ENCODE assay signal across 24 cellular contexts in genomic region chr5:130801963-130802362, GRCh38.
DNase-seq lines count a peak whose midpoint lies in the region; ATAC-seq, FAIRE-seq and TF ChIP-seq lines count a peak whose summit lies in the region.
"Had no signal": no experiment of that assay in that cellular context is flagged by ENCODE, and none has a peak within 500 bp of the region (broad histone marks: within the 10 kb centered on the region; RNA-seq: fewer than 3 reads in every experiment).

No MANE protein-coding gene starts in this region.

- H3K79me2 ChIP-seq in HepG2 (ENCODE audit: insufficient read depth, low read length) (no peaks in the 10 kb centered on the region), K562 (ENCODE audit: control insufficient read depth, insufficient read depth, low read length) (no peaks in the 10 kb centered on the region)

- H2AK9ac ChIP-seq in IMR-90 (replicated peaks; ENCODE audit: low read depth, low read length, poor library complexity): no peak overlapping the region

- H2BK120ac ChIP-seq in IMR-90 (ENCODE audit: low read depth, low read length): no peak overlapping the region

- no peak for TF ChIP-seq POLR2A in HepG2 (IDR thresholded peaks at IDR 0.05; ENCODE audit: insufficient read depth in 1 of 2, low read depth in 2 of 2, low read length in 2 of 2)
- TF ChIP-seq POLR2A in right lobe of liver (IDR thresholded peaks at IDR 0.05): no peak
- no peak for TF ChIP-seq POLR2A in IMR-90 (IDR thresholded peaks at IDR 0.05; ENCODE audit: low read depth, low read length)
- TF ChIP-seq POLR2A in K562 (conservative IDR thresholded peaks at IDR 0.05): no peak

- H3K4me1 Mint-ChIP-seq in naive thymus-derived CD8-positive, alpha-beta T cell: no peaks in the 10 kb centered on the region
- H3K4me1 Mint-ChIP-seq: CD14-positive monocyte; CD4-positive, alpha-beta memory T cell; CD8-positive, alpha-beta memory T cell had no signal

- no peak overlapping the region for H3K23ac ChIP-seq in IMR-90 (ENCODE audit: low read depth, low read length)

- H3K4ac ChIP-seq in IMR-90 (ENCODE audit: low read depth, low read length): no peak overlapping the region

- TF ChIP-seq EP300 in HepG2 (IDR thresholded peaks at IDR 0.05; ENCODE audit: low read depth in 2 of 2, low read length in 2 of 2) (no peak), HepG2 (CRISPR knock-in tag; IDR thresholded peaks at IDR 0.05; ENCODE audit: borderline replicate concordance) (no peak), K562 (IDR thresholded peaks at IDR 0.05; ENCODE audit: low read length) (no peak)

- H3K27ac ChIP-seq in HepG2 (ENCODE audit: extremely low read length, insufficient read depth, low read length) (no peak overlapping the region), right lobe of liver (no peak overlapping the region), IMR-90 (ENCODE audit: insufficient read depth, low read length) (no peak overlapping the region), K562 (ENCODE audit: extremely low read depth, low read depth, low read length) (no peak overlapping the region)
- H3K27ac ChIP-seq: 22Rv1, BLaER1 had no signal

- no peak for TF ChIP-seq RAD21 in HepG2 (CRISPR knock-in tag; IDR thresholded peaks at IDR 0.05)
- TF ChIP-seq RAD21 in IMR-90 (IDR thresholded peaks at IDR 0.05; ENCODE audit: low read length): no peak
- no peak for TF ChIP-seq RAD21 in K562 (CRISPR knock-in tag; conservative IDR thresholded peaks at IDR 0.05 in 1 of 2, IDR thresholded peaks at IDR 0.05 in 1 of 2)

- DNase-seq in HepG2 (ENCODE audit: low spot score): no peak
- no peak for DNase-seq in right lobe of liver
- DNase-seq in IMR-90: no peak
- no peak for DNase-seq in K562 (ENCODE audit: extremely low read depth in 1 of 4, low spot score in 3 of 4)
- no peak for DNase-seq in naive thymus-derived CD8-positive, alpha-beta T cell
- DNase-seq in GM19239 (ENCODE audit: insufficient read length, low spot score): no peak
- DNase-seq: ACHN; BE2C; C1 segment of cervical spinal cord; CD4-positive, alpha-beta memory T cell; CD4-positive, CD25-positive, alpha-beta regulatory T cell; CD8-positive, alpha-beta memory T cell; COR-L47; DMS 273 treated with DMSO at 0.1 percent for 48 hours; DMS153; DMS53; DMS79 treated with DMSO at 0.1 percent for 48 hours; GF-D8 had no signal

- FAIRE-seq in HepG2 (lab: Jason Lieb, UNC): no peak
- no peak for FAIRE-seq in K562 (lab: Jason Lieb, UNC)
- FAIRE-seq in GM19239 (lab: Jason Lieb, UNC): no peak
- FAIRE-seq: G401.6, GM12891 had no signal

- dilution Hi-C loops in IMR-90 (cut with HindIII; ENCODE audit: low sequenced_read_pairs, unreplicated experiment): no loop called here

- H2BK5ac ChIP-seq in IMR-90 (ENCODE audit: low read depth, low read length, poor library complexity, severe bottlenecking): no peak overlapping the region

- H2BK20ac ChIP-seq in IMR-90 (ENCODE audit: low read depth, low read length): no peak overlapping the region

- no peak overlapping the region for H4K5ac ChIP-seq in IMR-90 (ENCODE audit: low read depth, low read length)

- no peak overlapping the region for H2AFZ ChIP-seq in HepG2 (ENCODE audit: low read length)
- H2AFZ ChIP-seq in IMR-90 (replicated peaks; ENCODE audit: low read length, poor library complexity): no peak overlapping the region
- H2AFZ ChIP-seq in K562 (ENCODE audit: low read depth, low read length): no peak overlapping the region

- in situ Hi-C loops in HepG2 (cut with HindIII; ENCODE audit: extremely low pct_ligation_motif_present, low pct_unique_long_range_greater_than_20kb): no loop called here
- in situ Hi-C loops in IMR-90 (cut with MboI; ENCODE audit: low sequenced_read_pairs): no loop called here
- in situ Hi-C loops in K562 (cut with MboI): no loop called here

- H3K9me1 ChIP-seq in IMR-90 (ENCODE audit: insufficient read depth, low read length): no peaks in the 10 kb centered on the region
- no peaks in the 10 kb centered on the region for H3K9me1 ChIP-seq in K562 (ENCODE audit: control insufficient read depth, insufficient read depth, low read length)

- 43% methylated on average over 2 of the region's 2 CpGs for WGBS in HepG2 (ENCODE audit: low lambda C conversion rate)
- 100% methylated on average over 2 of the region's 2 CpGs for WGBS in right lobe of liver (ENCODE audit: insufficient coverage, low coverage, low lambda C conversion rate, missing lambda C conversion rate)
- WGBS in IMR-90 (ENCODE audit: extremely low coverage in 2 of 2, insufficient read length in 1 of 2), 2 experiments: 80% methylated on average over 1 of the region's 2 CpGs; no CpG with 5 or more reads in 1 of the 2 experiments
- WGBS in K562 (ENCODE audit: insufficient coverage, low coverage, missing lambda C conversion rate): 0% methylated on average over 2 of the region's 2 CpGs

- H3K9me3 ChIP-seq in HepG2 (ENCODE audit: low read length) (0 out of 2 replicates have a peak, but pooled peaks cover 6% of the 10 kb centered on the region), right lobe of liver (no peaks in the 10 kb centered on the region), IMR-90 (ENCODE audit: control insufficient read depth, insufficient read depth, low read length) (peaks cover 5% of the 10 kb centered on the region), K562 (replicated peaks; ENCODE audit: control insufficient read depth, insufficient read depth, low read depth, low read length) (no peaks in the 10 kb centered on the region)
- H3K9me3 ChIP-seq: BE2C, BLaER1 had no signal

- no peak overlapping the region for H3K18ac ChIP-seq in IMR-90 (ENCODE audit: low read depth, low read length)

- no peak overlapping the region for H3K9ac ChIP-seq in HepG2 (ENCODE audit: insufficient read depth, low read depth, low read length)
- no peak overlapping the region for H3K9ac ChIP-seq in IMR-90 (ENCODE audit: low read depth, low read length)
- no peak overlapping the region for H3K9ac ChIP-seq in K562 (ENCODE audit: insufficient read depth in 1 of 2, low read depth in 2 of 2, low read length in 2 of 2)
- H3K9ac ChIP-seq: BLaER1 had no signal

- no peaks in the 10 kb centered on the region for H3K79me1 ChIP-seq in IMR-90 (ENCODE audit: low read depth in 1 of 2, low read length in 2 of 2)

- H3K27ac Mint-ChIP-seq in naive thymus-derived CD8-positive, alpha-beta T cell: no peak overlapping the region
- H3K27ac Mint-ChIP-seq: CD4-positive, alpha-beta memory T cell; CD4-positive, CD25-positive, alpha-beta regulatory T cell; CD8-positive, alpha-beta memory T cell had no signal

- no TSS peak for BruUV-seq in HepG2 (replicated peaks; lab: Mats Ljungman, UMichigan)
- BruUV-seq in IMR-90 (replicated peaks; lab: Mats Ljungman, UMichigan): no TSS peak
- BruUV-seq in K562 (replicated peaks; lab: Mats Ljungman, UMichigan): no TSS peak

- H4K8ac ChIP-seq in IMR-90 (ENCODE audit: low read depth in 2 of 2, low read length in 2 of 2): no peak overlapping the region

- no peaks in the 10 kb centered on the region for H4K20me1 ChIP-seq in HepG2 (ENCODE audit: insufficient read depth, low read length)
- no peaks in the 10 kb centered on the region for H4K20me1 ChIP-seq in IMR-90 (ENCODE audit: insufficient read depth, low read length)
- no peaks in the 10 kb centered on the region for H4K20me1 ChIP-seq in K562 (replicated peaks; ENCODE audit: control insufficient read depth, insufficient read depth, low read length)
- H4K20me1 ChIP-seq: BLaER1 had no signal

- no peak overlapping the region for H3K14ac ChIP-seq in IMR-90 (replicated peaks; ENCODE audit: low read depth, low read length)

- H3K36me3 ChIP-seq in HepG2 (replicated peaks in 1 of 2; ENCODE audit: control insufficient read depth in 1 of 2, insufficient read depth in 2 of 2, low read length in 2 of 2) (no peaks in the 10 kb centered on the region), right lobe of liver (no peaks in the 10 kb centered on the region), IMR-90 (ENCODE audit: control insufficient read depth, insufficient read depth, low read length) (no peaks in the 10 kb centered on the region), K562 (ENCODE audit: control insufficient read depth, insufficient read depth, low read length) (no peaks in the 10 kb centered on the region)
- H3K36me3 ChIP-seq: BE2C, BLaER1 had no signal

- ATAC-seq in HepG2 (no peak), right lobe of liver (no peak), IMR-90 (ENCODE audit: low read depth) (no peak), K562 (no peak), HG02588 (IDR thresholded peaks at IDR 0.05; ENCODE audit: unreplicated experiment) (no peak)
- no peak for ATAC-seq in naive thymus-derived CD8-positive, alpha-beta T cell

- peaks cover 4 to 33% (median 11%) of the 10 kb centered on the region in 9 donors for H3K9me3 Mint-ChIP-seq in naive thymus-derived CD8-positive, alpha-beta T cell

- CTCF ChIA-PET in HepG2 (lab: Yijun Ruan, JAX; ENCODE audit: low intra/inter-chr PET ratio, low total read pairs): no interaction called here
- CTCF ChIA-PET in IMR-90 (lab: Yijun Ruan, JAX): no interaction called here
- CTCF ChIA-PET in K562 (lab: Yijun Ruan, JAX; ENCODE audit: low intra/inter-chr PET ratio): no interaction called here

- POLR2A ChIA-PET in HepG2 (lab: Yijun Ruan, JAX): no interaction called here
- POLR2A ChIA-PET in IMR-90 (lab: Charles Lee; ENCODE audit: unreplicated experiment): no interaction called here
- POLR2A ChIA-PET in K562 (lab: Yijun Ruan, JAX): no interaction called here
- POLR2A ChIA-PET in naive thymus-derived CD8-positive, alpha-beta T cell (lab: Charles Lee): no interaction called here

- H3K4me1 ChIP-seq in HepG2 (ENCODE audit: insufficient read depth, low read length) (no peaks in the 10 kb centered on the region), right lobe of liver (no peaks in the 10 kb centered on the region), IMR-90 (ENCODE audit: control insufficient read depth, insufficient read depth, low read length) (no peaks in the 10 kb centered on the region), K562 (replicated peaks in 1 of 2; ENCODE audit: control insufficient read depth in 2 of 2, insufficient read depth in 2 of 2, low read length in 2 of 2) (no peaks in the 10 kb centered on the region)
- H3K4me1 ChIP-seq: BE2C, BLaER1 had no signal

- TF ChIP-seq CTCF in HepG2 (CRISPR knock-in tag; IDR thresholded peaks at IDR 0.05) (no peak), right lobe of liver (IDR thresholded peaks at IDR 0.05) (no peak), IMR-90 (conservative IDR thresholded peaks at IDR 0.05; ENCODE audit: low read depth, low read length) (no peak), K562 (IDR thresholded peaks at IDR 0.05 in 2 of 3, conservative IDR thresholded peaks at IDR 0.05 in 1 of 3; ENCODE audit: insufficient read depth in 2 of 3, low read depth in 1 of 3, low read length in 3 of 3) (no peak)

- H3K36me3 Mint-ChIP-seq in naive thymus-derived CD8-positive, alpha-beta T cell: peaks cover 0 to 27% (median 3%) of the 10 kb centered on the region in 3 donors
- H3K36me3 Mint-ChIP-seq: CD14-positive monocyte; CD4-positive, alpha-beta memory T cell; CD4-positive, CD25-positive, alpha-beta regulatory T cell had no signal

- H2BK15ac ChIP-seq in IMR-90 (ENCODE audit: low read depth, low read length): no peak overlapping the region

- H3K4me3 ChIP-seq in HepG2 (replicated peaks in 1 of 3; ENCODE audit: insufficient read depth in 1 of 3, low read depth in 2 of 3, low read length in 3 of 3): no peak overlapping the region
- no peak overlapping the region for H3K4me3 ChIP-seq in right lobe of liver
- H3K4me3 ChIP-seq in IMR-90 (ENCODE audit: insufficient read depth, low read depth, low read length): no peak overlapping the region
- no peak overlapping the region for H3K4me3 ChIP-seq in K562
- H3K4me3 ChIP-seq: BLaER1 had no signal

- no peak overlapping the region for H3K4me2 ChIP-seq in HepG2 (ENCODE audit: low read depth, low read length)
- H3K4me2 ChIP-seq in IMR-90 (ENCODE audit: low read depth, low read length): no peak overlapping the region
- no peak overlapping the region for H3K4me2 ChIP-seq in K562 (ENCODE audit: insufficient read depth, low read length)
- H3K4me2 ChIP-seq: BLaER1 had no signal

- H3K27me3 ChIP-seq in HepG2 (ENCODE audit: control insufficient read depth in 1 of 2, insufficient read depth in 2 of 2, low read length in 2 of 2): no peaks in the 10 kb centered on the region; a peak in 1 of 5 replicates
- H3K27me3 ChIP-seq in right lobe of liver: no peaks in the 10 kb centered on the region
- no peaks in the 10 kb centered on the region for H3K27me3 ChIP-seq in IMR-90 (ENCODE audit: control insufficient read depth, insufficient read depth, low read length)
- H3K27me3 ChIP-seq in K562 (ENCODE audit: control insufficient read depth in 2 of 2, insufficient read depth in 2 of 2, low read length in 2 of 2): no peaks in the 10 kb centered on the region
- H3K27me3 ChIP-seq: BE2C, BLaER1 had no signal

- peaks cover 0 to 24% (median 3%) of the 10 kb centered on the region in 5 donors for H3K27me3 Mint-ChIP-seq in naive thymus-derived CD8-positive, alpha-beta T cell

- intact Hi-C loops in HepG2 (cut with micrococcal nuclease; ENCODE audit: unreplicated experiment): no loop called here
- intact Hi-C loops in right lobe of liver (cut with DNase I): no loop called here
- intact Hi-C loops in IMR-90 (cut with micrococcal nuclease): no loop called here
- intact Hi-C loops in K562 (cut with micrococcal nuclease): no loop called here

- no peak overlapping the region for H3K56ac ChIP-seq in IMR-90 (ENCODE audit: extremely low read depth, insufficient read depth, low read length)

- H2AK5ac ChIP-seq in IMR-90 (ENCODE audit: low read depth, low read length): no peak overlapping the region

- H3K4me3 Mint-ChIP-seq in naive thymus-derived CD8-positive, alpha-beta T cell: no peak overlapping the region
- H3K4me3 Mint-ChIP-seq: CD14-positive monocyte; CD4-positive, alpha-beta memory T cell; CD4-positive, CD25-positive, alpha-beta regulatory T cell; CD8-positive, alpha-beta memory T cell had no signal

- H4K91ac ChIP-seq in IMR-90 (ENCODE audit: insufficient read depth, low read depth, low read length): no peak overlapping the region

Comparison
In these comparisons a context has a peak if more than half of its experiments do, and no peak if none do; other contexts are left out.
1. Of the 241 proteins assayed by ChIP-seq in both HepG2 and K562: peak only in HepG2: none; only in K562: none; in both: CEBPB and CEBPG; in neither: 239.